Comparison of ENCODE assay signal across 8 cellular contexts in genomic region chr1:173867753-173868265, GRCh38. TPM values are rescaled to one million over a fixed set of nuclear protein-coding genes. Genes with fewer than 3 reads are reported as not detected.
DNase-seq lines count a peak whose midpoint lies in the region; ATAC-seq and TF ChIP-seq lines count a peak whose summit lies in the region.

TSS of gene GAS5 (minus strand) at chr1:173867989.

- H3K36me3 ChIP-seq in ACC112 (ENCODE audit: insufficient read depth, low read length): peaks cover 46% of the 10 kb centered on the region
- H3K36me3 ChIP-seq in WERI-Rb-1: peaks cover 60% of the 10 kb centered on the region

- H3K36me3 Mint-ChIP-seq in immature natural killer cell: peaks cover 22 to 46% (median 29%) of the 10 kb centered on the region in 3 donors

- H3K9me3 Mint-ChIP-seq in immature natural killer cell: no peaks in the 10 kb centered on the region

- peaks cover 18% of the 10 kb centered on the region for H3K4me1 ChIP-seq in ACC112 (ENCODE audit: control insufficient read depth, insufficient read depth, low read length, unreplicated experiment)

- H3K9me3 ChIP-seq in WERI-Rb-1 (ENCODE audit: severe bottlenecking): no peaks in the 10 kb centered on the region

- peaks cover 67 to 84% of the 10 kb centered on the region in 2 donors for H3K4me1 Mint-ChIP-seq in immature natural killer cell

- H3K27ac Mint-ChIP-seq in immature natural killer cell: peak within 1 kb of the TSS; percentile 89 to 100 (median 98)

- no peak for TF ChIP-seq CTCF in WERI-Rb-1 (IDR thresholded peaks at IDR 0.05; ENCODE audit: low read depth, low read length)

- H3K27ac ChIP-seq in ACC112 (ENCODE audit: low read depth, low read length): peak within 1 kb of the TSS; percentile 66
- H3K27ac ChIP-seq in WERI-Rb-1: peak within 1 kb of the TSS; percentile 95
- H3K27ac ChIP-seq in caudate nucleus (ENCODE audit: low read depth, low read length): peak within 1 kb of the TSS; percentile 95

- no peaks in the 10 kb centered on the region for H3K27me3 ChIP-seq in ACC112 (ENCODE audit: insufficient read depth, low read length)
- no peaks in the 10 kb centered on the region for H3K27me3 ChIP-seq in WERI-Rb-1 (ENCODE audit: insufficient read depth, low read depth, severe bottlenecking)

- peaks cover 37% of the 10 kb centered on the region for H3K79me2 ChIP-seq in ACC112 (ENCODE audit: control insufficient read depth, insufficient read depth, low read length, unreplicated experiment)

- peaks cover 7 to 17% (median 8%) of the 10 kb centered on the region in 3 donors for H3K27me3 Mint-ChIP-seq in immature natural killer cell (ENCODE audit: low read depth in 3 of 3)

- DNase-seq in NCI-H2227 (lab: John Stamatoyannopoulos, UW; ENCODE audit: unreplicated experiment) (peak; percentile 99), WERI-Rb-1 (peak; percentile 100), caudate nucleus (lab: John Stamatoyannopoulos, UW) (peak; percentile 78 to 100 (median 98)), immature natural killer cell (peak; percentile 96 to 97 (median 96)), smooth muscle cell of the brain vasculature (ENCODE audit: low read depth, low spot score) (peak; percentile 100)

- H2AFZ ChIP-seq in ACC112 (ENCODE audit: low read length, unreplicated experiment): peak within 1 kb of the TSS; percentile 49

- ATAC-seq in GM18868 (IDR thresholded peaks at IDR 0.05; ENCODE audit: unreplicated experiment) (peak; percentile 79), HG03108 (IDR thresholded peaks at IDR 0.05; ENCODE audit: unreplicated experiment) (peak; percentile 52)

- H3K4me3 ChIP-seq in ACC112 (ENCODE audit: low read depth, low read length) (peak within 1 kb of the TSS; percentile 89), WERI-Rb-1 (ENCODE audit: low read depth, low read length) (peak within 1 kb of the TSS; percentile 96)

- peak within 1 kb of the TSS; percentile 94 to 99 (median 96) for H3K4me3 Mint-ChIP-seq in immature natural killer cell

RNA-seq across cellular contexts. Expression of gene GAS5, which starts in this region (rescaled TPM):
- 100 to 1,000 TPM in 2 of 3 donors, 10 to 100 TPM in 1; 88.2 to 158 (median 153) TPM for polyA plus RNA-seq in immature natural killer cell

Comparison
In these comparisons a context has a peak if more than half of its experiments do, and no peak if none do; other contexts are left out.
1. Peak in every context shown above with its lines: DNase-seq, ATAC-seq, H3K4me3 ChIP-seq and H3K27ac ChIP-seq.